9 cellular contexts compared by ENCODE assay signal in the genomic region with DNA sequence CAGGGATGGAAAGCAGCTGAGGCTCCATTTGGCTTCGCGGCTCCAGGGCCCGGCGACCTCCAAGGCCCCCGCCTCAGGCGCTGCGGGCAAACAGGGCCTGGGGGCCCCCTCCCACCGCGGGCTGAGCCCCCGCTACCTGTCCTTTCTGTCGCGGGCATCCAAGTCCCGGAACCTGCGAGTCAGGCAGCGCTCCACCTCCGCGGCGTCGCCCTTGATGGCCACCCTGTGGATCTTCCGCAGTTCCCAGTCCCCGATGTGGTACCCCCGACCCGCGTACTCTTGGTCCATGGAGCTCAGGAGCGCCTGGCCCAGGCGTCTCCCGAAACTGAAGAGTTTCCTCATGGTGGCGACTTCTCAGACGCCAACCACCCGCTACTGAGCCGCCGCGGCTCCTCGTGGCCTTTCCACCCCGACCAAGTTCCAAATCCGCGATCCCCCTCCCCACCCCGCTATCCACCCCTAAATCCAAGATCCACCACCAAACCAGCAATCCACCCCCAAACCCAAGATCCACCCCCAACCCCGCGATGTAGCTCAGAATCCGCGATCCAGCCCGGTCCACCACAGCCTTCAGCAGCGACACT.
A peak's percentile ranks its signal among the peaks of the same experiment; 100 is the strongest.
DNase-seq lines count a peak whose midpoint lies in the region; ATAC-seq and TF ChIP-seq lines count a peak whose summit lies in the region.
"Had no signal": no experiment of that assay in that cellular context is flagged by ENCODE, and none has a peak within 500 bp of the region (broad histone marks: within the 10 kb centered on the region; RNA-seq: fewer than 3 reads in every experiment).

No MANE protein-coding gene starts in this region.

- no peak for ATAC-seq in body of pancreas
- ATAC-seq in left lobe of liver, result peak; percentile 20

- TF ChIP-seq CTCF in body of pancreas (IDR thresholded peaks at IDR 0.05) (no peak), testis (IDR thresholded peaks at IDR 0.05) (no peak)

- peaks cover 72% of the 10 kb centered on the region for H3K27me3 Mint-ChIP-seq in T-helper 2 cell treated with Interferon-gamma antibody and Interleukin-4, amounts not matched to agents 5 μg/mL and 100 μg/mL, for 36 hours (ENCODE audit: low read depth)

- H3K27ac ChIP-seq in body of pancreas, result no peak overlapping the region
- H3K27ac ChIP-seq in testis, result no peak overlapping the region
- H3K27ac ChIP-seq: BLaER1 treated with 17β-estradiol and CSF1 and Interleukin-3, amounts not matched to agents 10 nM and 100 nM had no signal

- H3K9me3 ChIP-seq in body of pancreas, result no peaks in the 10 kb centered on the region
- no peaks in the 10 kb centered on the region for H3K9me3 ChIP-seq in testis

- H3K36me3 ChIP-seq in body of pancreas (replicated peaks in 1 of 2; ENCODE audit: insufficient read depth in 1 of 2, low read depth in 2 of 2) (no peaks in the 10 kb centered on the region), testis (ENCODE audit: low read depth, missing control alignments) (no peaks in the 10 kb centered on the region)
- H3K36me3 ChIP-seq: BLaER1 treated with 17β-estradiol and CSF1 and Interleukin-3, amounts not matched to agents 10 nM and 100 nM had no signal

- no peaks in the 10 kb centered on the region for H3K36me3 Mint-ChIP-seq in T-helper 2 cell treated with Interferon-gamma antibody and Interleukin-4, amounts not matched to agents 5 μg/mL and 100 μg/mL, for 36 hours (ENCODE audit: low read depth)

- in situ Hi-C loops in KBM-7 (cut with MboI; ENCODE audit: low pct_unique_long_range_greater_than_20kb, low sequenced_read_pairs), result no loop called here

- H3K27ac Mint-ChIP-seq in T-helper 2 cell treated with Interferon-gamma antibody and Interleukin-4, amounts not matched to agents 5 μg/mL and 100 μg/mL, for 36 hours, result no peak overlapping the region

- H3K9me3 Mint-ChIP-seq in T-helper 2 cell treated with Interferon-gamma antibody and Interleukin-4, amounts not matched to agents 5 μg/mL and 100 μg/mL, for 36 hours, result no peaks in the 10 kb centered on the region

- H3K4me1 ChIP-seq in body of pancreas (peaks cover 21% of the 10 kb centered on the region), testis (no peaks in the 10 kb centered on the region)
- H3K4me1 ChIP-seq: BLaER1 treated with 17β-estradiol and CSF1 and Interleukin-3, amounts not matched to agents 10 nM and 100 nM had no signal

- no peak for TF ChIP-seq POLR2A in body of pancreas (IDR thresholded peaks at IDR 0.05)
- no peak for TF ChIP-seq POLR2A in testis (IDR thresholded peaks at IDR 0.05)

- H3K4me3 ChIP-seq in body of pancreas (peak overlapping the region in 1 of 2 donors; percentile 8), testis (peak overlapping the region; percentile 32 to 44)
- H3K4me3 ChIP-seq: BLaER1 treated with 17β-estradiol and CSF1 and Interleukin-3, amounts not matched to agents 10 nM and 100 nM had no signal

- no peak for DNase-seq in T-helper 2 cell treated with Interferon-gamma antibody and Interleukin-4, amounts not matched to agents 5 μg/mL and 100 μg/mL, for 36 hours (ENCODE audit: low spot score)
- DNase-seq in T-helper 2 cell (no peak), body of pancreas (peak in 3 of 4 donors; percentile 9 to 15 (median 12)), left lobe of liver (ENCODE audit: low spot score) (no peak), testis (peak; percentile 17), KBM-7 (no peak), SHP77 treated with DMSO at 0.1 percent for 48 hours (lab: John Stamatoyannopoulos, UW) (no peak), NCI-H510A (lab: John Stamatoyannopoulos, UW) (no peak)

- H3K4me1 Mint-ChIP-seq in T-helper 2 cell treated with Interferon-gamma antibody and Interleukin-4, amounts not matched to agents 5 μg/mL and 100 μg/mL, for 36 hours (ENCODE audit: low read depth), result peaks cover 4% of the 10 kb centered on the region

- H3K4me3 Mint-ChIP-seq in T-helper 2 cell treated with Interferon-gamma antibody and Interleukin-4, amounts not matched to agents 5 μg/mL and 100 μg/mL, for 36 hours, result peak overlapping the region; percentile 57

- WGBS in body of pancreas, 2 donors, result 1 to 5% methylated on average over 8 to 43 of the region's 44 CpGs
- WGBS in testis, 2 donors, result 3% methylated on average over 25 to 44 of the region's 44 CpGs

- H3K27me3 ChIP-seq in body of pancreas (no peaks in the 10 kb centered on the region), testis (no peaks in the 10 kb centered on the region)
- H3K27me3 ChIP-seq: BLaER1 treated with 17β-estradiol and CSF1 and Interleukin-3, amounts not matched to agents 10 nM and 100 nM had no signal

- intact Hi-C loops in body of pancreas (cut with DNase I), result no loop called here
- intact Hi-C loops in testis (cut with DNase I; ENCODE audit: low total_unique reads), result no loop called here

Comparison
In these comparisons a context has a peak if more than half of its experiments do, and no peak if none do; other contexts are left out.
1. DNase-seq: peak in body of pancreas (3 of 4) and testis (single experiment); none in T-helper 2 cell treated with Interferon-gamma antibody and Interleukin-4, amounts not matched to agents 5 μg/mL and 100 μg/mL, for 36 hours (single experiment), T-helper 2 cell (0 of 5), left lobe of liver (single experiment), KBM-7 (single experiment), SHP77 treated with DMSO at 0.1 percent for 48 hours (single experiment) and NCI-H510A (single experiment).